Comparison of ENCODE assay signal across 8 cellular contexts in the genomic region with DNA sequence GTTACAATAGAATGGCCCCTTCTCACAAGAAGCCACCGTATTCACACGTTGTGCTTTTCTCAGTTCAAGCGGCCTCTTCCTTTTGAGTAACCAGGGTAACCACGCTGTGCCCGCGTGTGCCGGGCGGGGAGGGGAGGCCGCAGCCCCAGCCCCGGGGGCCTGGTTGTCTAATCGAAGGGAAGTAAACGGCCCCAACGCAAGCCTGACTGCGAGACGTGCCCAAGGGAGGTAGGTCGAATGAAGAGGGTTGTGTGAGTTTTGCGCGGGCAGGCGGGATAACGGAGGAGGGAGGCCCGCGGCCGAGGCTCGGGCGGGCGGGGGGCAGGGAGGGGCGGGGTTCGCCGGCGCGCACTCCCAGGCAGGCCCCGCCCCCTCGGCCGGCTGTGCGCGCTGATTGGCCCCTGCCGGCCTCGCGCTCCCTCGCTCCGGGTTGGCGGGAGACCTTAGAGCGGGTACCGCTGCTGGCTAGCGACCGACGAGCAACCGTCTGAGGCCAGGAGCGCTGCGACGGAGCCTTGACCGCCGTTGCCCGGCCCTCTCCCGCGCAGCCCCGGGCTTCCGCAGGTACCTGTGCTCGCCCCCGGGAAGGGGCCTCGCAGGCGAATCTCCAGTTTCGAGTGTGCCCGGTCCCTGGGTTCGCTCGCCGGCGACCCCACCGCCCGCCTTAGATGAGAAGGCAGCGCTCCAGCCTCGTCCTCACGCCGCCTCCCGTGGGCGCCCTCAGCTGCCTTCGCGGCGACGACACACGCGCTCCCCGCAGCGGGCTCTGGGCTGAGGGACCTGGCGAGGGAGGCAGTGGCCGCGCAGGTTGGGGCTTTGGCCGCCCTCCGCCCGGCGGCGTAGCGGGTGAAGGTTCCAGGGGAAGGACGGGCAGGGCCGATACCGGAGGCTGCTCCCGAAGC. TPM values are rescaled to one million over a fixed set of nuclear protein-coding genes. Genes with fewer than 3 reads are reported as not detected.
DNase-seq lines count a peak whose midpoint lies in the region; ATAC-seq and TF ChIP-seq lines count a peak whose summit lies in the region.

A gene (plus strand): TSS at position 451 of the 902 bp plus-strand sequence. CDS start 5,181 bp downstream, outside the sequence.

- peaks cover 11% of the 10 kb centered on the region for H3K36me3 Mint-ChIP-seq in neural progenitor cell

- ATAC-seq in HG03103 (IDR thresholded peaks at IDR 0.05; ENCODE audit: low read depth, unreplicated experiment) = peak; percentile 75
- peak; percentile 93 for ATAC-seq in stimulated activated naive CD8-positive, alpha-beta T cell treated with anti-CD3 and anti-CD28 coated beads, Interleukin-15, amount 100 ng/mL, for 72 hours

- H3K4me2 ChIP-seq in neural progenitor cell = peak within 1 kb of the TSS; percentile 74

- peaks cover 4% of the 10 kb centered on the region for H3K4me1 ChIP-seq in neural progenitor cell

- DNase-seq in NK-92 (lab: John Stamatoyannopoulos, UW; ENCODE audit: unreplicated experiment) (peak; percentile 2), OCI-M1 (lab: John Stamatoyannopoulos, UW) (peak; percentile 75), fibroblast of villous mesenchyme (ENCODE audit: low read depth) (peak; percentile 66), neural progenitor cell (ENCODE audit: low spot score) (peak; percentile 91)
- DNase-seq in NK-92 treated with Interleukin-12 subunit alpha and Interleukin-12 subunit beta, amount 100 ng/mL, for 24 hours (lab: John Stamatoyannopoulos, UW) = no peak
- peak; percentile 72 for DNase-seq in activated effector memory CD4-positive, alpha-beta T cell treated with Interleukin-2 at 50 U/mL for 16 hours
- DNase-seq in stimulated activated naive CD8-positive, alpha-beta T cell treated with anti-CD3 and anti-CD28 coated beads, Interleukin-15, amount 100 ng/mL, for 72 hours = peak; percentile 79 to 80

- no peak for TF ChIP-seq CTCF in fibroblast of villous mesenchyme (IDR thresholded peaks at IDR 0.05; ENCODE audit: insufficient read depth, low read depth, low read length)
- TF ChIP-seq CTCF in neural progenitor cell (IDR thresholded peaks at IDR 0.05) = peak; percentile 4

- H2AFZ ChIP-seq in neural progenitor cell (replicated peaks) = peak within 1 kb of the TSS; percentile 76

- H3K4me3 Mint-ChIP-seq in neural progenitor cell = peak within 1 kb of the TSS; percentile 80
- H3K4me3 Mint-ChIP-seq in stimulated activated naive CD8-positive, alpha-beta T cell treated with anti-CD3 and anti-CD28 coated beads, Interleukin-15, amount 100 ng/mL, for 72 hours = peak within 1 kb of the TSS; percentile 82 to 87

- peaks cover 10% of the 10 kb centered on the region for H3K4me1 Mint-ChIP-seq in neural progenitor cell
- peaks cover 9% of the 10 kb centered on the region for H3K4me1 Mint-ChIP-seq in stimulated activated naive CD8-positive, alpha-beta T cell treated with anti-CD3 and anti-CD28 coated beads, Interleukin-15, amount 100 ng/mL, for 72 hours

- no peaks in the 10 kb centered on the region for H3K9me3 ChIP-seq in neural progenitor cell (ENCODE audit: low read depth)

- peak within 1 kb of the TSS; percentile 74 for H3K27ac Mint-ChIP-seq in neural progenitor cell
- H3K27ac Mint-ChIP-seq in stimulated activated naive CD8-positive, alpha-beta T cell treated with anti-CD3 and anti-CD28 coated beads, Interleukin-15, amount 100 ng/mL, for 72 hours = peak within 1 kb of the TSS; percentile 13 to 67

- H3K27me3 ChIP-seq in neural progenitor cell = peaks cover 30% of the 10 kb centered on the region

- no peaks in the 10 kb centered on the region for H4K20me1 ChIP-seq in neural progenitor cell (ENCODE audit: low read depth)

- peaks cover 28% of the 10 kb centered on the region for H3F3A ChIP-seq in neural progenitor cell (ENCODE audit: low read depth)

- H3K9ac ChIP-seq in neural progenitor cell = no peak within 1 kb of the TSS

- peaks cover 2% of the 10 kb centered on the region for H3K9me3 Mint-ChIP-seq in neural progenitor cell
- no peaks in the 10 kb centered on the region for H3K9me3 Mint-ChIP-seq in stimulated activated naive CD8-positive, alpha-beta T cell treated with anti-CD3 and anti-CD28 coated beads, Interleukin-15, amount 100 ng/mL, for 72 hours

- no peak within 1 kb of the TSS for H3K27ac ChIP-seq in neural progenitor cell

- peaks cover 5% of the 10 kb centered on the region for H3K27me3 Mint-ChIP-seq in neural progenitor cell (ENCODE audit: insufficient read depth, low read depth)
- peaks cover 9% of the 10 kb centered on the region for H3K27me3 Mint-ChIP-seq in stimulated activated naive CD8-positive, alpha-beta T cell treated with anti-CD3 and anti-CD28 coated beads, Interleukin-15, amount 100 ng/mL, for 72 hours

- H3K36me3 ChIP-seq in neural progenitor cell = no peaks in the 10 kb centered on the region

- no peaks in the 10 kb centered on the region for H3K79me2 ChIP-seq in neural progenitor cell (ENCODE audit: low read depth)

- peak within 1 kb of the TSS; percentile 63 for H3K4me3 ChIP-seq in fibroblast of villous mesenchyme (ENCODE audit: low read depth, low read length)
- peak within 1 kb of the TSS; percentile 47 for H3K4me3 ChIP-seq in neural progenitor cell

RNA-seq across cellular contexts. Expression of the gene that starts here (rescaled TPM):
- total RNA-seq in fibroblast of villous mesenchyme (0.97 and 1.3 TPM in 2 replicates), neural progenitor cell (ENCODE audit: low replicate concordance) (0.37 and 1.9 TPM in 2 replicates)
